ENCODE assay signal across 17 cellular contexts in genomic region chr4:94551616-94552564, GRCh38.
DNase-seq lines count a peak whose midpoint lies in the region; ATAC-seq and TF ChIP-seq lines count a peak whose summit lies in the region.
"Had no signal": no experiment of that assay in that cellular context is flagged by ENCODE, and none has a peak within 500 bp of the region (broad histone marks: within the 10 kb centered on the region; RNA-seq: fewer than 3 reads in every experiment).

No MANE protein-coding gene starts in this region.

- peak; percentile 30 for DNase-seq in HCEC 1CT
- peak; percentile 42 for DNase-seq in astrocyte of the cerebellum (ENCODE audit: low read depth)
- DNase-seq in foreskin melanocyte: peak; percentile 23
- peak; percentile 50 for DNase-seq in renal cortical epithelial cell (ENCODE audit: low read depth)
- DNase-seq in effector memory CD4-positive, alpha-beta T cell: no peak
- no peak for DNase-seq in activated T-cell treated with anti-CD3 and anti-CD28 coated beads for 4 hours
- DNase-seq: activated CD4-positive, CD25-positive, alpha-beta regulatory T cell; activated CD8-positive, alpha-beta memory T cell treated with anti-CD3 and anti-CD28 coated beads, Interleukin-2, amount 10 ng/mL, durations not matched to agents 7 days and 5 days; activated naive CD4-positive, alpha-beta T cell; endodermal cell; NCI-H1092; NCI-H774; sigmoid colon; stimulated activated CD4-positive, alpha-beta T cell treated with anti-CD3 and anti-CD28 coated beads, Interleukin-4, amount 100 ng/mL, for 24 hours; T-cell had no signal

- H3K27ac ChIP-seq in effector memory CD4-positive, alpha-beta T cell (ENCODE audit: insufficient read depth, low read length, poor library complexity, severe bottlenecking): no peak overlapping the region
- H3K27ac ChIP-seq: sigmoid colon had no signal

- in situ Hi-C loops in astrocyte of the cerebellum (cut with HindIII; ENCODE audit: low sequenced_read_pairs): no loop called here

- no peaks in the 10 kb centered on the region for H3K9me3 ChIP-seq in effector memory CD4-positive, alpha-beta T cell (ENCODE audit: control insufficient read depth, low read length)
- H3K9me3 ChIP-seq: sigmoid colon had no signal

- no peak overlapping the region for H3K4me3 ChIP-seq in astrocyte of the cerebellum (ENCODE audit: low read depth, low read length)
- H3K4me3 ChIP-seq in effector memory CD4-positive, alpha-beta T cell (ENCODE audit: insufficient read depth, low read depth, low read length, poor library complexity, severe bottlenecking): no peak overlapping the region
- H3K4me3 ChIP-seq: sigmoid colon had no signal

- H3K4me1 ChIP-seq in effector memory CD4-positive, alpha-beta T cell (ENCODE audit: control insufficient read depth, insufficient read depth, low read length, poor library complexity, severe bottlenecking): no peaks in the 10 kb centered on the region

- no peak for TF ChIP-seq CTCF in astrocyte of the cerebellum (IDR thresholded peaks at IDR 0.05; ENCODE audit: low read depth, low read length, missing control alignments)

- no peak for ATAC-seq in GM19328 (IDR thresholded peaks at IDR 0.05; ENCODE audit: unreplicated experiment)
- ATAC-seq: activated CD8-positive, alpha-beta memory T cell treated with anti-CD3 and anti-CD28 coated beads, Interleukin-2, amount 10 ng/mL, durations not matched to agents 7 days and 5 days; Panc1; T-cell had no signal

- no peaks in the 10 kb centered on the region for H3K27me3 ChIP-seq in effector memory CD4-positive, alpha-beta T cell (replicated peaks; ENCODE audit: control insufficient read depth, insufficient read depth, low read length, poor library complexity, severe bottlenecking)
- H3K27me3 ChIP-seq: sigmoid colon had no signal

- H3K36me3 ChIP-seq in effector memory CD4-positive, alpha-beta T cell (ENCODE audit: control insufficient read depth, insufficient read depth, low read length): no peaks in the 10 kb centered on the region

Comparison
In these comparisons a context has a peak if more than half of its experiments do, and no peak if none do; other contexts are left out.
1. DNase-seq: peak in HCEC 1CT (single experiment), astrocyte of the cerebellum (single experiment), foreskin melanocyte (single experiment) and renal cortical epithelial cell (single experiment); none in effector memory CD4-positive, alpha-beta T cell (0 of 3) and activated T-cell treated with anti-CD3 and anti-CD28 coated beads for 4 hours (single experiment).